Comparison of ENCODE assay signal across 8 cellular contexts in the genomic region with DNA sequence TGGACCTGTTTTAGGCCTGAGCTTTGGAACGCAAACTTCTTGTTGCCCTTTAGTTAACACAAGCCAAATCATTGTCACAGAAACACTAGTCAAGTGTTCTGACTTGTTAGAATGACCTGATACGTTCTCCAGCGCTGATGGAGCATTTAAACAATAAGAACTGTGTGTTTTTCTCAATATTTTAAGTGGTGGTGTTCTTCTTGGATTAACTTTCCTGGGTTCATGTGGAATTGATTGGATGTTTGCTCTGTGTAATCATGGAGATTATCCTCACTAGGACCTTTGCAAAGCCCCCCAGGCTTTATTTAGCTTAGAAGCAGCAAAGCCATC. TPM values are rescaled to one million over a fixed set of nuclear protein-coding genes. Genes with fewer than 3 reads are reported as not detected.
DNase-seq lines count a peak whose midpoint lies in the region; ATAC-seq and TF ChIP-seq lines count a peak whose summit lies in the region.

No MANE protein-coding gene starts in this region.

- H3K4me1 Mint-ChIP-seq in T-helper 1 cell treated with Interleukin-12 subunit alpha and Interleukin-12 subunit beta and Interleukin-4 antibody, amounts not matched to agents 30 μg/mL and 1 μg/mL, for 36 hours (ENCODE audit: low read depth): peaks cover 25% of the 10 kb centered on the region
- peaks cover 23% of the 10 kb centered on the region for H3K4me1 Mint-ChIP-seq in activated naive CD8-positive, alpha-beta T cell (ENCODE audit: low read depth)

- H3K4me3 ChIP-seq in iPS-18a (ENCODE audit: low read length): peak overlapping the region; percentile 77
- H3K4me3 ChIP-seq in stomach: peak overlapping the region; percentile 76 to 94 (median 88)

- H3K36me3 ChIP-seq in iPS-18a (ENCODE audit: control insufficient read depth, low read depth, low read length): no peaks in the 10 kb centered on the region
- no peaks in the 10 kb centered on the region for H3K36me3 ChIP-seq in stomach

- H3K9me3 ChIP-seq in iPS-18a (ENCODE audit: control insufficient read depth, low read depth, low read length) (no peaks in the 10 kb centered on the region), stomach (no peaks in the 10 kb centered on the region)

- DNase-seq in T-helper 1 cell: no peak
- no peak for DNase-seq in stomach
- DNase-seq in left lobe of liver (ENCODE audit: low spot score): no peak
- DNase-seq in GM20000 (ENCODE audit: low spot score): no peak
- no peak for DNase-seq in glomerular visceral epithelial cell (ENCODE audit: extremely low spot score)

- peaks cover 68% of the 10 kb centered on the region for H3K27me3 Mint-ChIP-seq in T-helper 1 cell treated with Interleukin-12 subunit alpha and Interleukin-12 subunit beta and Interleukin-4 antibody, amounts not matched to agents 30 μg/mL and 1 μg/mL, for 36 hours (ENCODE audit: low read depth)
- H3K27me3 Mint-ChIP-seq in activated naive CD8-positive, alpha-beta T cell: peaks cover 9% of the 10 kb centered on the region

- no peaks in the 10 kb centered on the region for H3K36me3 Mint-ChIP-seq in T-helper 1 cell treated with Interleukin-12 subunit alpha and Interleukin-12 subunit beta and Interleukin-4 antibody, amounts not matched to agents 30 μg/mL and 1 μg/mL, for 36 hours (ENCODE audit: low read depth)
- H3K36me3 Mint-ChIP-seq in activated naive CD8-positive, alpha-beta T cell: no peaks in the 10 kb centered on the region

- no peak for TF ChIP-seq EP300 in stomach (IDR thresholded peaks at IDR 0.05)

- WGBS in stomach, 5 donors: 17 to 35% (median 24%) methylated on average over 3 of the region's 3 CpGs

- no peak overlapping the region for H3K27ac Mint-ChIP-seq in T-helper 1 cell treated with Interleukin-12 subunit alpha and Interleukin-12 subunit beta and Interleukin-4 antibody, amounts not matched to agents 30 μg/mL and 1 μg/mL, for 36 hours
- no peak overlapping the region for H3K27ac Mint-ChIP-seq in activated naive CD8-positive, alpha-beta T cell

- no peak for TF ChIP-seq CTCF in stomach (IDR thresholded peaks at IDR 0.05)
- TF ChIP-seq CTCF in GM20000 (IDR thresholded peaks at IDR 0.05; ENCODE audit: extremely low read depth, missing control alignments): no peak

- H3K4me1 ChIP-seq in iPS-18a (ENCODE audit: control insufficient read depth, low read depth, low read length): peaks cover 10% of the 10 kb centered on the region
- peaks cover 14 to 52% (median 40%) of the 10 kb centered on the region in 4 donors for H3K4me1 ChIP-seq in stomach

- peak overlapping the region; percentile 96 for H3K4me3 Mint-ChIP-seq in T-helper 1 cell treated with Interleukin-12 subunit alpha and Interleukin-12 subunit beta and Interleukin-4 antibody, amounts not matched to agents 30 μg/mL and 1 μg/mL, for 36 hours
- H3K4me3 Mint-ChIP-seq in activated naive CD8-positive, alpha-beta T cell: peak overlapping the region; percentile 95

- no peak for ATAC-seq in left lobe of liver

- no peaks in the 10 kb centered on the region for H3K9me3 Mint-ChIP-seq in T-helper 1 cell treated with Interleukin-12 subunit alpha and Interleukin-12 subunit beta and Interleukin-4 antibody, amounts not matched to agents 30 μg/mL and 1 μg/mL, for 36 hours
- no peaks in the 10 kb centered on the region for H3K9me3 Mint-ChIP-seq in activated naive CD8-positive, alpha-beta T cell (ENCODE audit: low read depth)

- no peak for TF ChIP-seq POLR2A in stomach (IDR thresholded peaks at IDR 0.05)

- H3K27me3 ChIP-seq in iPS-18a (ENCODE audit: control insufficient read depth, insufficient read depth, low read length) (peaks cover 31% of the 10 kb centered on the region), stomach (no peaks in the 10 kb centered on the region)

- no peak overlapping the region for H3K9ac ChIP-seq in iPS-18a (ENCODE audit: low read length)

- H3K27ac ChIP-seq in iPS-18a (ENCODE audit: low read length): no peak overlapping the region
- H3K27ac ChIP-seq in stomach: peak overlapping the region; percentile 86 to 91 (median 90)

- intact Hi-C loops in stomach (cut with DNase I; ENCODE audit: low total_unique reads): loop anchor here (10.0 kb wide), 1 partner anchor 158 kb away; no protein-coding TSS in a partner anchor

RNA-seq across cellular contexts. Expression of gene LRRC1, which starts 1.6 kb away (rescaled TPM):
- total RNA-seq in stomach: 10 to 100 TPM in 3 of 5 donors, 1 to 10 TPM in 2; 2.9 to 50.4 (median 35.1) TPM
- polyA plus RNA-seq in stomach: 10 to 100 TPM in 2 of 3 donors, 1 to 10 TPM in 1; 6.7 to 12.2 (median 12.2) TPM
- 1.0 TPM for total RNA-seq in left lobe of liver
